Comparison of ENCODE assay signal across 28 cellular contexts in the genomic region with DNA sequence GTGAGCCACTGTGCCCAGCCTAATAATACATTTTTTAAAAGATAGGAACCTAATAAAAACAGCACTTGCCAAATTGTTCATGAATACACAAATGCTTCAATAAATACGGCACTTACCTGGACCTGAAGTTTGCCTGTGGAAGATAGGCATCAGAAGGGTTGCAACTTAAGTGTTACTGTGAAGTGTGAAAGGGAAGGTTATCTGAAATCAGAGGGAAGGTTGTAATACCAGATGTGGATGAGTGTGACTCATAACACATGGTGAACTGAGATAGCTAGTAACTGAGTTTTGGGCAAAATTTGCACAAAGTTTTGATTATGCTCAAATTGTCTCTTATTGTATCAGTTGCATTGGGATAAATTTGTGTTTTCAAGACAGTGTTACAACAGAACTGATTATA.
DNase-seq lines count a peak whose midpoint lies in the region; ATAC-seq, FAIRE-seq and TF ChIP-seq lines count a peak whose summit lies in the region.
"Had no signal": no experiment of that assay in that cellular context is flagged by ENCODE, and none has a peak within 500 bp of the region (broad histone marks: within the 10 kb centered on the region; RNA-seq: fewer than 3 reads in every experiment).

No MANE protein-coding gene starts in this region.

- H3K4me3 Mint-ChIP-seq in activated CD8-positive, alpha-beta memory T cell treated with anti-CD3 and anti-CD28 coated beads, Interleukin-2, amount 10 ng/mL, durations not matched to agents 7 days and 5 days, result no peak overlapping the region
- H3K4me3 Mint-ChIP-seq: dendritic cell treated with granulocyte-macrophage colony-stimulating factor and Interleukin-4, amounts not matched to agents 40 ng/mL and 50 ng/mL, for 4 days; endodermal cell; natural killer cell; stimulated activated naive CD8-positive, alpha-beta T cell treated with anti-CD3 and anti-CD28 coated beads, Interleukin-15, Interleukin-2, amounts not matched to agents 100 ng/mL and 50 ng/mL, for 24 hours had no signal

- peaks cover 2% of the 10 kb centered on the region for H3K9me3 Mint-ChIP-seq in activated CD8-positive, alpha-beta memory T cell treated with anti-CD3 and anti-CD28 coated beads, Interleukin-2, amount 10 ng/mL, durations not matched to agents 7 days and 5 days (ENCODE audit: low read depth)
- H3K9me3 Mint-ChIP-seq: activated naive CD4-positive, alpha-beta T cell treated with anti-CD3 and anti-CD28 coated beads, Interleukin-2, amount 50 U/mL, for 72 hours; dendritic cell treated with granulocyte-macrophage colony-stimulating factor and Interleukin-4, amounts not matched to agents 40 ng/mL and 50 ng/mL, for 4 days; endodermal cell; natural killer cell; stimulated activated naive CD8-positive, alpha-beta T cell treated with anti-CD3 and anti-CD28 coated beads, Interleukin-15, Interleukin-2, amounts not matched to agents 100 ng/mL and 50 ng/mL, for 24 hours had no signal

- FAIRE-seq in small intestine (lab: Jason Lieb, UNC), result no peak
- FAIRE-seq: A204.1, TTC549 had no signal

- peak overlapping the region; percentile 58 for H3K27ac Mint-ChIP-seq in activated CD8-positive, alpha-beta memory T cell treated with anti-CD3 and anti-CD28 coated beads, Interleukin-2, amount 10 ng/mL, durations not matched to agents 7 days and 5 days
- H3K27ac Mint-ChIP-seq: dendritic cell treated with granulocyte-macrophage colony-stimulating factor and Interleukin-4, amounts not matched to agents 40 ng/mL and 50 ng/mL, for 4 days; endodermal cell; natural killer cell; stimulated activated naive CD8-positive, alpha-beta T cell treated with anti-CD3 and anti-CD28 coated beads, Interleukin-15, Interleukin-2, amounts not matched to agents 100 ng/mL and 50 ng/mL, for 24 hours had no signal

- CTCF ChIA-PET in activated CD8-positive, alpha-beta memory T cell treated with anti-CD3 and anti-CD28 coated beads, Interleukin-2, amount 10 ng/mL, durations not matched to agents 7 days and 5 days (lab: Charles Lee), result no interaction called here

- WGBS in small intestine, 3 donors, result 37 to 88% (median 88%) methylated on average over 1 of the region's 1 CpG

- no peak overlapping the region for H3K27ac ChIP-seq in small intestine (ENCODE audit: low read depth in 1 of 2, low read length in 1 of 2)
- H3K27ac ChIP-seq: lower lobe of right lung had no signal

- H3K36me3 Mint-ChIP-seq in activated CD8-positive, alpha-beta memory T cell treated with anti-CD3 and anti-CD28 coated beads, Interleukin-2, amount 10 ng/mL, durations not matched to agents 7 days and 5 days, result peaks cover 43% of the 10 kb centered on the region
- H3K36me3 Mint-ChIP-seq: activated naive CD4-positive, alpha-beta T cell treated with anti-CD3 and anti-CD28 coated beads, Interleukin-2, amount 50 U/mL, for 72 hours; natural killer cell had no signal

- no peaks in the 10 kb centered on the region for H3K27me3 ChIP-seq in small intestine (ENCODE audit: control insufficient read depth in 2 of 2, insufficient read depth in 2 of 2, low read length in 2 of 2)
- H3K27me3 ChIP-seq: BE2C had no signal

- peaks cover 33% of the 10 kb centered on the region for H3K4me1 Mint-ChIP-seq in activated CD8-positive, alpha-beta memory T cell treated with anti-CD3 and anti-CD28 coated beads, Interleukin-2, amount 10 ng/mL, durations not matched to agents 7 days and 5 days
- H3K4me1 Mint-ChIP-seq: endodermal cell had no signal

- no peaks in the 10 kb centered on the region for H3K27me3 Mint-ChIP-seq in activated CD8-positive, alpha-beta memory T cell treated with anti-CD3 and anti-CD28 coated beads, Interleukin-2, amount 10 ng/mL, durations not matched to agents 7 days and 5 days
- H3K27me3 Mint-ChIP-seq: dendritic cell treated with granulocyte-macrophage colony-stimulating factor and Interleukin-4, amounts not matched to agents 40 ng/mL and 50 ng/mL, for 4 days; stimulated activated naive CD8-positive, alpha-beta T cell treated with anti-CD3 and anti-CD28 coated beads, Interleukin-15, Interleukin-2, amounts not matched to agents 100 ng/mL and 50 ng/mL, for 24 hours had no signal

- peak; percentile 39 for ATAC-seq in activated CD8-positive, alpha-beta memory T cell treated with anti-CD3 and anti-CD28 coated beads, Interleukin-2, amount 10 ng/mL, durations not matched to agents 7 days and 5 days
- ATAC-seq: activated CD4-positive, CD25-positive, alpha-beta regulatory T cell treated with anti-CD3 and anti-CD28 coated beads, Interleukin-2, amount 50 U/mL, for 24 hours; lower lobe of right lung; natural killer cell; Panc1 had no signal

- H3K9me3 ChIP-seq in small intestine (ENCODE audit: control insufficient read depth, low read depth), result no peaks in the 10 kb centered on the region
- H3K9me3 ChIP-seq: BE2C, lower lobe of right lung had no signal

- H3K4me3 ChIP-seq in epithelial cell of esophagus (ENCODE audit: low read length) (no peak overlapping the region), small intestine (ENCODE audit: low read depth in 1 of 2, low read length in 2 of 2) (no peak overlapping the region)
- H3K4me3 ChIP-seq: lower lobe of right lung had no signal

- no peak for TF ChIP-seq CTCF in epithelial cell of esophagus (IDR thresholded peaks at IDR 0.05; ENCODE audit: insufficient read depth, low read depth, low read length, missing control alignments)

- no peaks in the 10 kb centered on the region for H3K4me1 ChIP-seq in small intestine (ENCODE audit: control insufficient read depth in 2 of 2, insufficient read depth in 1 of 2, low read depth in 1 of 2, low read length in 1 of 2)
- H3K4me1 ChIP-seq: BE2C, lower lobe of right lung had no signal

- peaks cover 0 to 6% of the 10 kb centered on the region in 2 donors for H3K36me3 ChIP-seq in small intestine (ENCODE audit: control insufficient read depth in 2 of 2, insufficient read depth in 2 of 2, low read length in 2 of 2)
- H3K36me3 ChIP-seq: BE2C had no signal

- no peak for DNase-seq in activated CD8-positive, alpha-beta memory T cell treated with anti-CD3 and anti-CD28 coated beads, Interleukin-2, amount 10 ng/mL, durations not matched to agents 7 days and 5 days
- no peak for DNase-seq in activated CD8-positive, alpha-beta memory T cell treated with anti-CD3 and anti-CD28 coated beads, Interleukin-2, amount 50 U/mL, for 48 hours
- DNase-seq in RPMI7951 (ENCODE audit: low read depth) (peak; percentile 8), epithelial cell of esophagus (ENCODE audit: low read depth) (peak; percentile 8), small intestine (peak; percentile 10), ureter (ENCODE audit: low spot score) (no peak), NCI-H2171 treated with DMSO at 0.1 percent for 48 hours (lab: John Stamatoyannopoulos, UW) (no peak)
- DNase-seq in stimulated activated CD8-positive, alpha-beta memory T cell treated with anti-CD3 and anti-CD28 coated beads, Interleukin-4, amount 100 ng/mL, for 48 hours, result no peak
- DNase-seq: BE2C; central memory CD4-positive, alpha-beta T cell; DMS153; endodermal cell; lower lobe of right lung; natural killer cell; NCI-H1048; NCI-H1694; NCI-H2171; NCI-H524 treated with DMSO at 0.1 percent for 48 hours; NK-92 treated with Interleukin-12 subunit alpha and Interleukin-12 subunit beta, amount 100 ng/mL, for 24 hours; occipital lobe; SIG-M5 had no signal

Comparison
In these comparisons a context has a peak if more than half of its experiments do, and no peak if none do; other contexts are left out.
1. DNase-seq: peak in RPMI7951 (single experiment), epithelial cell of esophagus (single experiment) and small intestine (single experiment); none in activated CD8-positive, alpha-beta memory T cell treated with anti-CD3 and anti-CD28 coated beads, Interleukin-2, amount 10 ng/mL, durations not matched to agents 7 days and 5 days (single experiment), activated CD8-positive, alpha-beta memory T cell treated with anti-CD3 and anti-CD28 coated beads, Interleukin-2, amount 50 U/mL, for 48 hours (single experiment), ureter (single experiment), NCI-H2171 treated with DMSO at 0.1 percent for 48 hours (single experiment) and stimulated activated CD8-positive, alpha-beta memory T cell treated with anti-CD3 and anti-CD28 coated beads, Interleukin-4, amount 100 ng/mL, for 48 hours (single experiment).